Comparison of ENCODE assay signal across 1 cellular context in genomic region chr3:14480207-14481017, GRCh38.
TF ChIP-seq lines count a peak whose summit lies in the region.

No MANE protein-coding gene starts in this region.

TF ChIP-seq in HEK293, 187 proteins besides CTCF, POLR2A, EP300 and RAD21 (continued from another document and continues in another):
- no peak for TF ChIP-seq ZBTB44 (tag by site-specific recombination; IDR thresholded peaks at IDR 0.05)
- no peak for TF ChIP-seq ZNF223 (tag by site-specific recombination; IDR thresholded peaks at IDR 0.05)
- no peak for TF ChIP-seq ZNF148 (tag by site-specific recombination; IDR thresholded peaks at IDR 0.05; ENCODE audit: borderline replicate concordance)
- TF ChIP-seq ZSCAN18 (tag by site-specific recombination; IDR thresholded peaks at IDR 0.05): no peak
- TF ChIP-seq ZNF202 (tag by site-specific recombination; IDR thresholded peaks at IDR 0.05; ENCODE audit: borderline replicate concordance): no peak
- no peak for TF ChIP-seq ZNF707 (tag by site-specific recombination; IDR thresholded peaks at IDR 0.05)
- no peak for TF ChIP-seq TCF7L2 (IDR thresholded peaks at IDR 0.05; ENCODE audit: borderline replicate concordance, low read depth, low read length)
- peak; percentile 92 for TF ChIP-seq ZNF639 (tag by site-specific recombination; IDR thresholded peaks at IDR 0.05)
- TF ChIP-seq ZNF596 (tag by site-specific recombination; IDR thresholded peaks at IDR 0.05): no peak
- peak; percentile 95; the same call in 1 of the 2 replicates for TF ChIP-seq ZNF184 (tag by site-specific recombination; IDR thresholded peaks at IDR 0.05)
- TF ChIP-seq WT1 (tag by site-specific recombination; IDR thresholded peaks at IDR 0.05): no peak
- TF ChIP-seq PATZ1 (tag by site-specific recombination; IDR thresholded peaks at IDR 0.05): peak; percentile 41; the same call in 1 of the 2 replicates
- no peak for TF ChIP-seq ZNF555 (tag by site-specific recombination; conservative IDR thresholded peaks at IDR 0.05)
- peak; percentile 81 for TF ChIP-seq TSHZ1 (tag by site-specific recombination; IDR thresholded peaks at IDR 0.05; ENCODE audit: borderline replicate concordance)
- TF ChIP-seq INSM2 (tag by site-specific recombination; IDR thresholded peaks at IDR 0.05): peak; percentile 97
- TF ChIP-seq ZNF600 (tag by site-specific recombination; IDR thresholded peaks at IDR 0.05): peak; percentile 83
- no peak for TF ChIP-seq ZNF341 (tag by site-specific recombination; IDR thresholded peaks at IDR 0.05; ENCODE audit: low read depth)
- peak; percentile 13 for TF ChIP-seq ZBTB26 (tag by site-specific recombination; optimal IDR thresholded peaks at IDR 0.05)
- TF ChIP-seq ZNF747 (tag by site-specific recombination; IDR thresholded peaks at IDR 0.05): no peak
- TF ChIP-seq ZNF394 (tag by site-specific recombination; IDR thresholded peaks at IDR 0.05; ENCODE audit: borderline replicate concordance): peak; percentile 62; the same call in 1 of the 2 replicates
- TF ChIP-seq ZFP37 (tag by site-specific recombination; IDR thresholded peaks at IDR 0.05): 0 out of 2 replicates have a peak, but pooled peaks have one; percentile 42
- peak; percentile 66; the same call in 1 of the 2 replicates for TF ChIP-seq ZFP69B (tag by site-specific recombination; IDR thresholded peaks at IDR 0.05)
- no peak for TF ChIP-seq ZNF785 (tag by site-specific recombination; IDR thresholded peaks at IDR 0.05)
- TF ChIP-seq ZXDB (tag by site-specific recombination; IDR thresholded peaks at IDR 0.05): peak; percentile 83
- 0 out of 2 replicates have a peak, but pooled peaks have one; percentile 42 for TF ChIP-seq KLF8 (tag by site-specific recombination; IDR thresholded peaks at IDR 0.05)
- no peak for TF ChIP-seq ZNF19 (tag by site-specific recombination; IDR thresholded peaks at IDR 0.05; ENCODE audit: low read depth)
- TF ChIP-seq KLF9 (tag by site-specific recombination; IDR thresholded peaks at IDR 0.05; ENCODE audit: low read depth): no peak
- no peak for TF ChIP-seq ZSCAN5A (tag by site-specific recombination; IDR thresholded peaks at IDR 0.05)
- TF ChIP-seq OSR2 (tag by site-specific recombination; IDR thresholded peaks at IDR 0.05): peak; percentile 52
- TF ChIP-seq FEZF1 (tag by site-specific recombination; IDR thresholded peaks at IDR 0.05): 0 out of 2 replicates have a peak, but pooled peaks have one; percentile 14
- TF ChIP-seq ZNF416 (tag by site-specific recombination; IDR thresholded peaks at IDR 0.05): no peak
- no peak for TF ChIP-seq ZNF174 (tag by site-specific recombination; IDR thresholded peaks at IDR 0.05)
- peak; percentile 45; the same call in 1 of the 2 replicates for TF ChIP-seq KLF10 (tag by site-specific recombination; IDR thresholded peaks at IDR 0.05)
- TF ChIP-seq EGR2 (tag by site-specific recombination; IDR thresholded peaks at IDR 0.05; ENCODE audit: low read depth): no peak
- TF ChIP-seq KLF17 (tag by site-specific recombination; IDR thresholded peaks at IDR 0.05): peak; percentile 92
- peak; percentile 33; the same call in 1 of the 2 replicates for TF ChIP-seq ZNF10 (tag by site-specific recombination; IDR thresholded peaks at IDR 0.05)
- TF ChIP-seq ZNF211 (tag by site-specific recombination; IDR thresholded peaks at IDR 0.05; ENCODE audit: low read depth): no peak
- TF ChIP-seq ZNF324 (tag by site-specific recombination; IDR thresholded peaks at IDR 0.05): 0 out of 2 replicates have a peak, but pooled peaks have one; percentile 36
- TF ChIP-seq ZNF24 (tag by site-specific recombination; IDR thresholded peaks at IDR 0.05): no peak
